Comparison of ENCODE assay signal across 10 cellular contexts in genomic region chr3:14391033-14391432, GRCh38. TPM values are rescaled to one million over a fixed set of nuclear protein-coding genes. Genes with fewer than 3 reads are reported as not detected.
DNase-seq lines count a peak whose midpoint lies in the region; FAIRE-seq and TF ChIP-seq lines count a peak whose summit lies in the region.
"Had no signal": no experiment of that assay in that cellular context is flagged by ENCODE, and none has a peak within 500 bp of the region (broad histone marks: within the 10 kb centered on the region; RNA-seq: fewer than 3 reads in every experiment).

No MANE protein-coding gene starts in this region.

- H3K9me3 Mint-ChIP-seq in osteocyte (ENCODE audit: unreplicated experiment): no peaks in the 10 kb centered on the region
- H3K9me3 Mint-ChIP-seq: stimulated activated naive CD8-positive, alpha-beta T cell treated with anti-CD3 and anti-CD28 coated beads, Interleukin-15, Interleukin-2, amounts not matched to agents 100 ng/mL and 50 ng/mL, for 24 hours had no signal

- H3K4me3 Mint-ChIP-seq in osteocyte (ENCODE audit: unreplicated experiment): no peak overlapping the region
- H3K4me3 Mint-ChIP-seq: stimulated activated naive CD8-positive, alpha-beta T cell treated with anti-CD3 and anti-CD28 coated beads, Interleukin-15, Interleukin-2, amounts not matched to agents 100 ng/mL and 50 ng/mL, for 24 hours had no signal

- DNase-seq in DMS79 (lab: John Stamatoyannopoulos, UW) (peak; percentile 28), NCI-H774 (lab: John Stamatoyannopoulos, UW) (peak; percentile 33), epithelial cell of esophagus (ENCODE audit: low read depth) (peak; percentile 78), osteocyte (ENCODE audit: extremely low spot score, unreplicated experiment) (no peak), SK-N-DZ (ENCODE audit: low spot score) (no peak), GM19239 (ENCODE audit: insufficient read length, low spot score) (no peak), LoVo (ENCODE audit: low spot score) (no peak), NCI-H526 (lab: John Stamatoyannopoulos, UW) (no peak)

- H3K27me3 Mint-ChIP-seq in osteocyte (ENCODE audit: unreplicated experiment): no peaks in the 10 kb centered on the region
- H3K27me3 Mint-ChIP-seq: stimulated activated naive CD8-positive, alpha-beta T cell treated with anti-CD3 and anti-CD28 coated beads, Interleukin-15, Interleukin-2, amounts not matched to agents 100 ng/mL and 50 ng/mL, for 24 hours had no signal

- no peaks in the 10 kb centered on the region for H3K36me3 Mint-ChIP-seq in osteocyte (ENCODE audit: unreplicated experiment)

- H3K27ac Mint-ChIP-seq in osteocyte (ENCODE audit: unreplicated experiment): peak overlapping the region; percentile 82
- H3K27ac Mint-ChIP-seq: stimulated activated naive CD8-positive, alpha-beta T cell treated with anti-CD3 and anti-CD28 coated beads, Interleukin-15, Interleukin-2, amounts not matched to agents 100 ng/mL and 50 ng/mL, for 24 hours had no signal

- no peak overlapping the region for H3K4me3 ChIP-seq in epithelial cell of esophagus (ENCODE audit: low read length)
- H3K4me3 ChIP-seq: cardiac muscle cell had no signal

- H3K4me1 Mint-ChIP-seq in osteocyte (ENCODE audit: unreplicated experiment): peaks cover 44% of the 10 kb centered on the region

- no peak for FAIRE-seq in GM19239 (lab: Jason Lieb, UNC)

- TF ChIP-seq CTCF in epithelial cell of esophagus (IDR thresholded peaks at IDR 0.05; ENCODE audit: insufficient read depth, low read depth, low read length, missing control alignments): no peak
- no peak for TF ChIP-seq CTCF in osteocyte (IDR thresholded peaks at IDR 0.05)

RNA-seq across cellular contexts. Expression of gene SLC6A6, which starts 11.4 kb away (rescaled TPM):
- total RNA-seq in osteocyte: 37.2 and 41.9 TPM in 2 replicates
- 23.6 and 27.2 TPM in 2 replicates for polyA plus RNA-seq in SK-N-DZ (2014; cell fraction: cytosol; rRNA removed)
- polyA plus RNA-seq in SK-N-DZ (2014; cell fraction: nucleus; rRNA removed): 49.9 and 68.9 TPM in 2 replicates

Comparison
In these comparisons a context has a peak if more than half of its experiments do, and no peak if none do; other contexts are left out.
1. DNase-seq: peak in DMS79 (single experiment), NCI-H774 (single experiment) and epithelial cell of esophagus (single experiment); none in osteocyte (single experiment), SK-N-DZ (single experiment), GM19239 (single experiment), LoVo (single experiment) and NCI-H526 (0 of 2).